ENCODE assay signal across 8 cellular contexts in genomic region chr2:120108049-120108448, GRCh38.
DNase-seq lines count a peak whose midpoint lies in the region; ATAC-seq lines count a peak whose summit lies in the region.

No MANE protein-coding gene starts in this region.

- peak; percentile 92 for ATAC-seq in sciatic nerve
- ATAC-seq in stimulated activated naive CD8-positive, alpha-beta T cell treated with anti-CD3 and anti-CD28 coated beads, Interleukin-15, Interleukin-2, amounts not matched to agents 100 U/mL and 50 U/mL, for 24 hours: no peak
- ATAC-seq in GM18868 (IDR thresholded peaks at IDR 0.05; ENCODE audit: unreplicated experiment): no peak

- intact Hi-C loops in sciatic nerve (cut with DNase I): no loop called here

- DNase-seq in GM03348 (ENCODE audit: low spot score): peak; percentile 20
- DNase-seq in NCI-H748 (lab: John Stamatoyannopoulos, UW; ENCODE audit: unreplicated experiment): peak; percentile 41
- DNase-seq in fibroblast of peridontal ligament (ENCODE audit: extremely low read depth): peak; percentile 80
- no peak for DNase-seq in sciatic nerve (ENCODE audit: low spot score)
- no peak for DNase-seq in stimulated activated naive CD8-positive, alpha-beta T cell treated with anti-CD3 and anti-CD28 coated beads, Interleukin-15, Interleukin-2, amounts not matched to agents 100 U/mL and 50 U/mL, for 24 hours
- no peak for DNase-seq in iPS-NIHi7 (ENCODE audit: extremely low spot score)
- no peak for DNase-seq in amniotic stem cell (lab: John Stamatoyannopoulos, UW)

Comparison
In these comparisons a context has a peak if more than half of its experiments do, and no peak if none do; other contexts are left out.
1. DNase-seq: peak in GM03348 (single experiment), NCI-H748 (single experiment) and fibroblast of peridontal ligament (single experiment); none in sciatic nerve (single experiment), stimulated activated naive CD8-positive, alpha-beta T cell treated with anti-CD3 and anti-CD28 coated beads, Interleukin-15, Interleukin-2, amounts not matched to agents 100 U/mL and 50 U/mL, for 24 hours (single experiment), iPS-NIHi7 (single experiment) and amniotic stem cell (single experiment).